In genomic region chr18:58535340-58536186, GRCh38 we compare ENCODE assay signal across 9 cellular contexts.
DNase-seq lines count a peak whose midpoint lies in the region; ATAC-seq and TF ChIP-seq lines count a peak whose summit lies in the region.
"Had no signal": no experiment of that assay in that cellular context is flagged by ENCODE, and none has a peak within 500 bp of the region (broad histone marks: within the 10 kb centered on the region; RNA-seq: fewer than 3 reads in every experiment).

No MANE protein-coding gene starts in this region.

- H3K36me3 ChIP-seq in sigmoid colon, result no peaks in the 10 kb centered on the region

- ATAC-seq in GM18907 (IDR thresholded peaks at IDR 0.05; ENCODE audit: unreplicated experiment) (peak; percentile 75), HG02588 (IDR thresholded peaks at IDR 0.05; ENCODE audit: unreplicated experiment) (peak; percentile 65)

- no peak overlapping the region for H3K27ac Mint-ChIP-seq in mesothelial cell of epicardium

- H3K27me3 Mint-ChIP-seq in mesothelial cell of epicardium (ENCODE audit: low read depth), result peaks cover 1% of the 10 kb centered on the region

- 72 to 80% methylated on average over 14 of the region's 14 CpGs for WGBS in sigmoid colon, 2 donors

- no peak overlapping the region for H3K27ac ChIP-seq in sigmoid colon
- H3K27ac ChIP-seq: SK-N-MC had no signal

- TF ChIP-seq POLR2A in NB4 (IDR thresholded peaks at IDR 0.05; ENCODE audit: extremely low read depth, insufficient read length) (no peak), sigmoid colon (IDR thresholded peaks at IDR 0.05) (no peak)

- H3K4me1 ChIP-seq in sigmoid colon, result no peaks in the 10 kb centered on the region

- DNase-seq in NB4 (ENCODE audit: low read depth), result peak; percentile 78
- peak; percentile 83 for DNase-seq in medulla oblongata (ENCODE audit: extremely low spot score)
- DNase-seq in cortex of kidney (lab: John Stamatoyannopoulos, UW), result no peak
- DNase-seq in sigmoid colon, result no peak
- DNase-seq in KG1 (lab: John Stamatoyannopoulos, UW), result no peak
- DNase-seq in mesothelial cell of epicardium (ENCODE audit: low spot score in 2 of 2, unreplicated experiment in 2 of 2), result no peak

- H3K36me3 Mint-ChIP-seq in mesothelial cell of epicardium, result no peaks in the 10 kb centered on the region

- H3K27me3 ChIP-seq in sigmoid colon, result no peaks in the 10 kb centered on the region

- H3K4me1 Mint-ChIP-seq in mesothelial cell of epicardium, result peaks cover 13% of the 10 kb centered on the region

- intact Hi-C loops in sigmoid colon (cut with DNase I), result no loop called here

- TF ChIP-seq CTCF in NB4 (IDR thresholded peaks at IDR 0.05; ENCODE audit: low read depth, low read length), result no peak
- TF ChIP-seq CTCF in sigmoid colon (IDR thresholded peaks at IDR 0.05), result no peak
- no peak for TF ChIP-seq CTCF in mesothelial cell of epicardium (IDR thresholded peaks at IDR 0.05; ENCODE audit: unreplicated experiment)

- no peak overlapping the region for H3K4me3 ChIP-seq in NB4 (ENCODE audit: low read depth, low read length)
- H3K4me3 ChIP-seq in sigmoid colon, result no peak overlapping the region
- H3K4me3 ChIP-seq: SK-N-MC had no signal

- no peak overlapping the region for H3K4me3 Mint-ChIP-seq in mesothelial cell of epicardium

- peak in 1 of 4 donors; percentile 22 for TF ChIP-seq EP300 in sigmoid colon (IDR thresholded peaks at IDR 0.05)

- no peaks in the 10 kb centered on the region for H3K9me3 Mint-ChIP-seq in mesothelial cell of epicardium

- H3K9me3 ChIP-seq in sigmoid colon, result no peaks in the 10 kb centered on the region

Comparison
In these comparisons a context has a peak if more than half of its experiments do, and no peak if none do; other contexts are left out.
1. DNase-seq: peak in NB4 (single experiment) and medulla oblongata (single experiment); none in cortex of kidney (single experiment), sigmoid colon (single experiment), KG1 (single experiment) and mesothelial cell of epicardium (0 of 2).